8 cellular contexts compared by ENCODE assay signal in genomic region chr3:42247576-42248027, GRCh38. TPM values are rescaled to one million over a fixed set of nuclear protein-coding genes. Genes with fewer than 3 reads are reported as not detected.
A peak's percentile ranks its signal among the peaks of the same experiment; 100 is the strongest.
DNase-seq lines count a peak whose midpoint lies in the region; ATAC-seq lines count a peak whose summit lies in the region.

No MANE protein-coding gene starts in this region.

- no peaks in the 10 kb centered on the region for H3K36me3 ChIP-seq in MG63

- H3K9me3 ChIP-seq in MG63 (no peaks in the 10 kb centered on the region), T-helper 17 cell (ENCODE audit: control insufficient read depth, low read length, poor library complexity, severe bottlenecking) (no peaks in the 10 kb centered on the region)

- peaks cover 40% of the 10 kb centered on the region for H3K27me3 Mint-ChIP-seq in T-helper 17 cell

- DNase-seq in CD1c-positive myeloid dendritic cell (ENCODE audit: extremely low spot score): peak; percentile 65
- DNase-seq in MG63: peak; percentile 20
- DNase-seq in T-helper 17 cell: peak in 2 of 3 donors; percentile 26 to 38
- DNase-seq in amygdala (lab: John Stamatoyannopoulos, UW): peak in 32 of 56 donors; percentile 11 to 75 (median 35)
- DNase-seq in hippocampal formation (lab: John Stamatoyannopoulos, UW): peak; percentile 46 to 76
- DNase-seq in stimulated activated CD4-positive, alpha-beta T cell treated with anti-CD3 and anti-CD28 coated beads, Interleukin-12 subunit alpha, Interleukin-12 subunit beta, amount 100 ng/mL, for 4 hours: peak; percentile 46

- ATAC-seq in GM19438 (IDR thresholded peaks at IDR 0.05; ENCODE audit: low read depth, unreplicated experiment): peak; percentile 58
- ATAC-seq in T-helper 17 cell: peak; percentile 64
- no peak for ATAC-seq in GM21619 (IDR thresholded peaks at IDR 0.05; ENCODE audit: unreplicated experiment)

- no peak overlapping the region for H3K4me3 ChIP-seq in MG63

- no peaks in the 10 kb centered on the region for H3K27me3 ChIP-seq in MG63

- H3K4me1 Mint-ChIP-seq in T-helper 17 cell: no peaks in the 10 kb centered on the region

- no peak overlapping the region for H3K27ac Mint-ChIP-seq in T-helper 17 cell

- no peak overlapping the region for H3K4me3 Mint-ChIP-seq in T-helper 17 cell

- H3K36me3 Mint-ChIP-seq in T-helper 17 cell (ENCODE audit: low read depth): peaks cover 6% of the 10 kb centered on the region

RNA-seq across cellular contexts. Expression of gene CCK, which starts 18.4 kb away (rescaled TPM):
- 0.63 TPM in 1 of 2 replicates, not detected in the other for total RNA-seq in MG63 (2014; rRNA removed; shearing (Covaris generic); ENCODE audit: low replicate concordance)
- not detected for total RNA-seq in T-helper 17 cell
